34 cellular contexts compared by ENCODE assay signal in genomic region chr2:55768991-55769390, GRCh38.
"Had no signal": no experiment of that assay in that cellular context is flagged by ENCODE, and none has a peak within 500 bp of the region (broad histone marks: within the 10 kb centered on the region; RNA-seq: fewer than 3 reads in every experiment).

No MANE protein-coding gene starts in this region.

- H3K27ac Mint-ChIP-seq: activated CD4-positive, alpha-beta memory T cell treated with anti-CD3 and anti-CD28 coated beads, Interleukin-2, amount 10 ng/mL, durations not matched to agents 7 days and 5 days; activated naive CD4-positive, alpha-beta T cell treated with anti-CD3 and anti-CD28 coated beads, Interleukin-2, amount 50 U/mL, for 72 hours; activated T-cell treated with anti-CD3 and anti-CD28 coated beads, Interleukin-2, amount 50 U/mL, for 24 hours; activated T-helper 17 cell treated with anti-CD3 and anti-CD28 coated beads, Interleukin-2, amount 50 U/mL, for 72 hours; memory B cell; naive thymus-derived CD4-positive, alpha-beta T cell; progenitor cell of endocrine pancreas; stimulated activated memory B cell treated with anti-CD40 and anti-IgM and Interleukin-4, amounts not matched to agents 10 μg/mL and 1 μg/mL and 100 μg/mL, for 72 hours; stimulated activated naive CD8-positive, alpha-beta T cell treated with anti-CD3 and anti-CD28 coated beads, Interleukin-15, amount 100 ng/mL, for 72 hours; T-helper 1 cell treated with Interleukin-12 subunit alpha and Interleukin-12 subunit beta and Interleukin-4 antibody, amounts not matched to agents 30 μg/mL and 1 μg/mL, for 36 hours had no signal

- H3K9me3 ChIP-seq: gastroesophageal sphincter, ovary, thyroid gland, upper lobe of left lung, vagina had no signal

- H3K27me3 Mint-ChIP-seq: progenitor cell of endocrine pancreas had no signal

- H3K36me3 Mint-ChIP-seq: activated naive CD4-positive, alpha-beta T cell treated with anti-CD3 and anti-CD28 coated beads, Interleukin-2, amount 50 U/mL, for 72 hours; memory B cell; naive thymus-derived CD4-positive, alpha-beta T cell; stimulated activated memory B cell treated with anti-CD40 and anti-IgM and Interleukin-4, amounts not matched to agents 10 μg/mL and 1 μg/mL and 100 μg/mL, for 72 hours had no signal

- DNase-seq: activated CD4-positive, alpha-beta memory T cell treated with anti-CD3 and anti-CD28 coated beads, Interleukin-2, amount 10 ng/mL, durations not matched to agents 7 days and 5 days; activated CD4-positive, alpha-beta T cell treated with anti-CD3 and anti-CD28 coated beads for 48 hours; activated CD8-positive, alpha-beta memory T cell treated with anti-CD3 and anti-CD28 coated beads, Interleukin-2, amount 50 U/mL, for 48 hours; activated T-cell treated with anti-CD3 and anti-CD28 coated beads, Interleukin-2, amount 50 U/mL, for 24 hours; dorsolateral prefrontal cortex; effector memory CD4-positive, alpha-beta T cell; erythroblast; islet precursor cell; left cardiac atrium; left ventricle myocardium superior; midbrain; naive thymus-derived CD4-positive, alpha-beta T cell; ovary; retina; small intestine; stimulated activated CD4-positive, alpha-beta T cell treated with anti-CD3 and anti-CD28 coated beads, Interleukin-4, amount 100 ng/mL, for 4 hours; stimulated activated CD8-positive, alpha-beta memory T cell treated with anti-CD3 and anti-CD28 coated beads, Interleukin-4, amount 100 ng/mL, for 48 hours; stimulated activated naive CD8-positive, alpha-beta T cell treated with anti-CD3 and anti-CD28 coated beads, Interleukin-15, amount 100 ng/mL, for 72 hours; substantia nigra; T-helper 9 cell; thyroid gland; upper lobe of left lung; WERI-Rb-1 had no signal

- H3K4me1 ChIP-seq: gastroesophageal sphincter, vagina had no signal

- H3K9me3 Mint-ChIP-seq: activated CD4-positive, alpha-beta memory T cell treated with anti-CD3 and anti-CD28 coated beads, Interleukin-2, amount 10 ng/mL, durations not matched to agents 7 days and 5 days; activated naive CD4-positive, alpha-beta T cell treated with anti-CD3 and anti-CD28 coated beads, Interleukin-2, amount 50 U/mL, for 72 hours; activated T-cell treated with anti-CD3 and anti-CD28 coated beads, Interleukin-2, amount 50 U/mL, for 24 hours; activated T-helper 17 cell treated with anti-CD3 and anti-CD28 coated beads, Interleukin-2, amount 50 U/mL, for 72 hours; stimulated activated memory B cell treated with anti-CD40 and anti-IgM and Interleukin-4, amounts not matched to agents 10 μg/mL and 1 μg/mL and 100 μg/mL, for 72 hours; stimulated activated naive CD8-positive, alpha-beta T cell treated with anti-CD3 and anti-CD28 coated beads, Interleukin-15, amount 100 ng/mL, for 72 hours; T-helper 1 cell treated with Interleukin-12 subunit alpha and Interleukin-12 subunit beta and Interleukin-4 antibody, amounts not matched to agents 30 μg/mL and 1 μg/mL, for 36 hours had no signal

- H3K4me3 ChIP-seq: cardiac muscle cell, coronary artery, dorsolateral prefrontal cortex, gastroesophageal sphincter, hepatocyte, ovary, thyroid gland, upper lobe of left lung, vagina had no signal

- H3K27ac ChIP-seq: cardiac muscle cell, coronary artery, dorsolateral prefrontal cortex, gastroesophageal sphincter, hepatocyte, ovary, thyroid gland, upper lobe of left lung, vagina, WERI-Rb-1 had no signal

- H3K36me3 ChIP-seq: cardiac muscle cell, gastroesophageal sphincter, ovary, thyroid gland, upper lobe of left lung, vagina, WERI-Rb-1 had no signal

- H3K4me3 Mint-ChIP-seq: activated CD4-positive, alpha-beta memory T cell treated with anti-CD3 and anti-CD28 coated beads, Interleukin-2, amount 10 ng/mL, durations not matched to agents 7 days and 5 days; activated T-cell treated with anti-CD3 and anti-CD28 coated beads, Interleukin-2, amount 50 U/mL, for 24 hours; activated T-helper 17 cell treated with anti-CD3 and anti-CD28 coated beads, Interleukin-2, amount 50 U/mL, for 72 hours; memory B cell; naive thymus-derived CD4-positive, alpha-beta T cell; stimulated activated memory B cell treated with anti-CD40 and anti-IgM and Interleukin-4, amounts not matched to agents 10 μg/mL and 1 μg/mL and 100 μg/mL, for 72 hours; stimulated activated naive CD8-positive, alpha-beta T cell treated with anti-CD3 and anti-CD28 coated beads, Interleukin-15, amount 100 ng/mL, for 72 hours; T-helper 1 cell treated with Interleukin-12 subunit alpha and Interleukin-12 subunit beta and Interleukin-4 antibody, amounts not matched to agents 30 μg/mL and 1 μg/mL, for 36 hours had no signal

- H3K27me3 ChIP-seq: hepatocyte, ovary, thyroid gland, upper lobe of left lung, vagina had no signal

- H3K4me1 Mint-ChIP-seq: activated CD4-positive, alpha-beta memory T cell treated with anti-CD3 and anti-CD28 coated beads, Interleukin-2, amount 10 ng/mL, durations not matched to agents 7 days and 5 days; activated T-helper 17 cell treated with anti-CD3 and anti-CD28 coated beads, Interleukin-2, amount 50 U/mL, for 72 hours; memory B cell; stimulated activated memory B cell treated with anti-CD40 and anti-IgM and Interleukin-4, amounts not matched to agents 10 μg/mL and 1 μg/mL and 100 μg/mL, for 72 hours; stimulated activated naive CD8-positive, alpha-beta T cell treated with anti-CD3 and anti-CD28 coated beads, Interleukin-15, amount 100 ng/mL, for 72 hours had no signal
